Comparison of ENCODE assay signal across 16 cellular contexts in genomic region chr6:119037941-119038623, GRCh38.
"Had no signal": no experiment of that assay in that cellular context is flagged by ENCODE, and none has a peak within 500 bp of the region (broad histone marks: within the 10 kb centered on the region; RNA-seq: fewer than 3 reads in every experiment).

No MANE protein-coding gene starts in this region.

- H3K27me3 ChIP-seq: brain microvascular endothelial cell, left lung, suprapubic skin, upper lobe of left lung had no signal

- H3K4me3 ChIP-seq: left lung, psoas muscle, suprapubic skin, upper lobe of left lung had no signal

- H3K27ac ChIP-seq: brain microvascular endothelial cell, psoas muscle, suprapubic skin had no signal

- DNase-seq: activated CD4-positive, alpha-beta memory T cell treated with anti-CD3 and anti-CD28 coated beads, Interleukin-2, amount 10 ng/mL, durations not matched to agents 7 days and 5 days; activated CD4-positive, alpha-beta T cell treated with anti-CD3 and anti-CD28 coated beads for 1 hour; activated gamma-delta T cell; activated T-cell treated with anti-CD3 and anti-CD28 coated beads, Interleukin-2, amount 50 U/mL, for 48 hours; brain microvascular endothelial cell; cerebellar nuclear complex; effector memory CD8-positive, alpha-beta T cell; hypothalamus; left lung; occipital lobe; psoas muscle; stimulated activated CD4-positive, alpha-beta T cell treated with anti-CD3 and anti-CD28 coated beads, Interleukin-2, amount 100 ng/mL, for 24 hours; stimulated activated naive CD8-positive, alpha-beta T cell treated with anti-CD3 and anti-CD28 coated beads, Interleukin-15, Interleukin-2, amounts not matched to agents 100 U/mL and 50 U/mL, for 24 hours; upper lobe of left lung had no signal

- H3K36me3 ChIP-seq: brain microvascular endothelial cell, left lung, suprapubic skin, upper lobe of left lung had no signal

- ATAC-seq: effector memory CD8-positive, alpha-beta T cell; left lung; psoas muscle; sciatic nerve; stimulated activated naive CD8-positive, alpha-beta T cell treated with anti-CD3 and anti-CD28 coated beads, Interleukin-15, Interleukin-2, amounts not matched to agents 100 U/mL and 50 U/mL, for 24 hours had no signal

- H3K9me3 ChIP-seq: left lung, psoas muscle, suprapubic skin, upper lobe of left lung had no signal
